In the genomic region with DNA sequence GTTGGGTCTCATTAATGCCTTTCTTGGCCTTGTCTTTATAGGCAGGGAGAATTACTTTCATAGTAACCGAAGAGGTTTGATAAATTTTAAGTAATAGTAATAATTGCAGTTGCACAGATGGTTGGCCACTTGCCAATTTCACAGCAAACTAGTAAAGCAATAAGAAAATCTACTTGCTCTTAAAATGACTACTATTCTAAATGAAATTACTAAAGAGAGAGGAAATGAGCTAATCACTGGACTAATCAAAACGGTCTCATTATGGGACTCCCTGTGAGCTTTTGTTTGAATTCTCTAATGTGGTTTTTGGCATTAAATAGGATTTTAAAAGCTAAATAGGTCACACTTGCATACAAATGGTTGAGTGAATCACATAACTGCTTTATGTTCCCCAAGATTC, we compare ENCODE assay signal across 1 cellular context.
TF ChIP-seq lines count a peak whose summit lies in the region.

No MANE protein-coding gene starts in this region.

TF ChIP-seq in IMR-90, 13 proteins besides CTCF, POLR2A, EP300 and RAD21 (continued from another document):
- TF ChIP-seq BHLHE40 (IDR thresholded peaks at IDR 0.05; ENCODE audit: low read depth, low read length) (no peak), NFE2L2 (IDR thresholded peaks at IDR 0.05; ENCODE audit: low read depth, low read length) (no peak), CHD1 (IDR thresholded peaks at IDR 0.05; ENCODE audit: low read depth, low read length) (no peak), SMC3 (IDR thresholded peaks at IDR 0.05; ENCODE audit: low read depth, low read length) (no peak), MXI1 (IDR thresholded peaks at IDR 0.05; ENCODE audit: borderline replicate concordance, low read depth, low read length) (no peak), FOS (IDR thresholded peaks at IDR 0.05; ENCODE audit: low read depth, low read length) (no peak), MAFK (IDR thresholded peaks at IDR 0.05; ENCODE audit: low read depth, low read length) (no peak)
- TF ChIP-seq, protein P1, sequence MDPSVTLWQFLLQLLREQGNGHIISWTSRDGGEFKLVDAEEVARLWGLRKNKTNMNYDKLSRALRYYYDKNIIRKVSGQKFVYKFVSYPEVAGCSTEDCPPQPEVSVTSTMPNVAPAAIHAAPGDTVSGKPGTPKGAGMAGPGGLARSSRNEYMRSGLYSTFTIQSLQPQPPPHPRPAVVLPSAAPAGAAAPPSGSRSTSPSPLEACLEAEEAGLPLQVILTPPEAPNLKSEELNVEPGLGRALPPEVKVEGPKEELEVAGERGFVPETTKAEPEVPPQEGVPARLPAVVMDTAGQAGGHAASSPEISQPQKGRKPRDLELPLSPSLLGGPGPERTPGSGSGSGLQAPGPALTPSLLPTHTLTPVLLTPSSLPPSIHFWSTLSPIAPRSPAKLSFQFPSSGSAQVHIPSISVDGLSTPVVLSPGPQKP (IDR thresholded peaks at IDR 0.05; ENCODE audit: borderline replicate concordance, low read depth, low read length): no peak
TF ChIP-seq in IMR-90: peak in this region for 0.
